8 cellular contexts compared by ENCODE assay signal in the genomic region with DNA sequence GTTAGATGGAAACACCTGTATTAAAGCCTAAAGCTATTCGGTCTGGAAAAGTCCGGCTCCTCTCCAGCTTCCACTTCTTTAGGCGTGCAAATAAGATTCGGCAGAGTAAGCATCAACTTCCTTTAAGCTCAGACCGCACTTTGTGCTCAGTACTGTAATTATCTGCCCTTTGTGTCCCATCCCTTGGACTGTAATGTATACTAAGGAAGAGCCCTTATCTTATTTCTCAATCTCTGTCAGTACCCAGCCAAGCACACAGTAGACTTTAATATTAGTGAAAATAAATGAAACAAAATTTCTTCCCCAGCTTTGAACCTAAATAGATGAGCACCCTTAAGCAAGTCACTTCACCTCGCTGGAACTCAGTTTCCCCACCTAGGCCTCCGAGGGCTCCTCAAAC. TPM values are rescaled to one million over a fixed set of nuclear protein-coding genes. Genes with fewer than 3 reads are reported as not detected.
DNase-seq lines count a peak whose midpoint lies in the region; ATAC-seq, FAIRE-seq and TF ChIP-seq lines count a peak whose summit lies in the region.

No MANE protein-coding gene starts in this region.

- 0 out of 3 replicates have a peak overlapping the region, but pooled peaks have one; percentile 25 for H2BK15ac ChIP-seq in IMR-90 (ENCODE audit: low read depth, low read length)

- dilution Hi-C loops in IMR-90 (cut with HindIII; ENCODE audit: low sequenced_read_pairs, unreplicated experiment) = no loop called here

- peak overlapping the region; percentile 58 for H3K18ac ChIP-seq in IMR-90 (ENCODE audit: low read depth, low read length)

- H3K27me3 ChIP-seq in IMR-90 (ENCODE audit: control insufficient read depth, insufficient read depth, low read length) = no peaks in the 10 kb centered on the region
- H3K27me3 ChIP-seq in adipocyte (replicated peaks; ENCODE audit: control insufficient read depth, insufficient read depth, low read length) = no peaks in the 10 kb centered on the region
- H3K27me3 ChIP-seq in small intestine (ENCODE audit: control insufficient read depth in 2 of 2, insufficient read depth in 2 of 2, low read length in 2 of 2) = no peaks in the 10 kb centered on the region

- POLR2A ChIA-PET in IMR-90 (lab: Charles Lee; ENCODE audit: unreplicated experiment) = interaction anchor here (1.2 kb wide), 1 partner anchor 8 kb away, joined by 3 read pairs; no protein-coding TSS in a partner anchor

- no peaks in the 10 kb centered on the region for H3K9me1 ChIP-seq in IMR-90 (ENCODE audit: insufficient read depth, low read length)

- BruUV-seq in IMR-90 (replicated peaks; lab: Mats Ljungman, UMichigan) = TSS peak; percentile 59

- peak overlapping the region; percentile 64 for H2BK120ac ChIP-seq in IMR-90 (ENCODE audit: low read depth, low read length)

- H3K9ac ChIP-seq in IMR-90 (ENCODE audit: low read depth, low read length) = peak overlapping the region; percentile 92
- peak overlapping the region; percentile 91 for H3K9ac ChIP-seq in adipocyte (ENCODE audit: low read length)

- H4K5ac ChIP-seq in IMR-90 (ENCODE audit: low read depth, low read length) = peak overlapping the region; percentile 15; the same call in 1 of the 2 replicates

- H3K36me3 ChIP-seq in IMR-90 (ENCODE audit: control insufficient read depth, insufficient read depth, low read length) = no peaks in the 10 kb centered on the region
- no peaks in the 10 kb centered on the region for H3K36me3 ChIP-seq in adipocyte (ENCODE audit: control insufficient read depth, insufficient read depth, low read length, severe bottlenecking)
- peaks cover 0 to 3% of the 10 kb centered on the region in 2 donors for H3K36me3 ChIP-seq in small intestine (ENCODE audit: control insufficient read depth in 2 of 2, insufficient read depth in 2 of 2, low read length in 2 of 2)

- in situ Hi-C loops in IMR-90 (cut with MboI; ENCODE audit: low sequenced_read_pairs) = no loop called here

- intact Hi-C loops in IMR-90 (cut with micrococcal nuclease) = no loop called here

- peak overlapping the region; percentile 68 for H2AK9ac ChIP-seq in IMR-90 (replicated peaks; ENCODE audit: low read depth, low read length, poor library complexity)

- peak overlapping the region; percentile 90 for H3K4me2 ChIP-seq in IMR-90 (ENCODE audit: low read depth, low read length)

- no peak overlapping the region; the same call in 1 of the 2 replicates for H2BK20ac ChIP-seq in IMR-90 (ENCODE audit: low read depth, low read length)

- H3K9me3 ChIP-seq in IMR-90 (ENCODE audit: control insufficient read depth, insufficient read depth, low read length) = no peaks in the 10 kb centered on the region
- no peaks in the 10 kb centered on the region for H3K9me3 ChIP-seq in adipocyte (ENCODE audit: control insufficient read depth, low read length)
- H3K9me3 ChIP-seq in small intestine (ENCODE audit: control insufficient read depth, low read depth) = no peaks in the 10 kb centered on the region

- H3K4me1 ChIP-seq in IMR-90 (ENCODE audit: control insufficient read depth, insufficient read depth, low read length) (peaks cover 3% of the 10 kb centered on the region), adipocyte (ENCODE audit: control insufficient read depth, insufficient read depth, low read length) (peaks cover 6% of the 10 kb centered on the region), small intestine (ENCODE audit: control insufficient read depth in 2 of 2, insufficient read depth in 1 of 2, low read depth in 1 of 2, low read length in 1 of 2) (peaks cover 9 to 10% of the 10 kb centered on the region in 2 donors)

- peak overlapping the region; percentile 75 for H3K14ac ChIP-seq in IMR-90 (replicated peaks; ENCODE audit: low read depth, low read length)

- DNase-seq in IMR-90 (peak; percentile 17), adipocyte (ENCODE audit: low read depth) (peak; percentile 8), small intestine (peak; percentile 79), kidney glomerular epithelial cell (lab: John Stamatoyannopoulos, UW) (no peak), cortex of kidney (lab: John Stamatoyannopoulos, UW) (no peak)

- H3K4me3 ChIP-seq in IMR-90 (ENCODE audit: insufficient read depth, low read depth, low read length) = peak overlapping the region; percentile 86
- peak overlapping the region; percentile 92 for H3K4me3 ChIP-seq in adipocyte (ENCODE audit: low read length)
- peak overlapping the region; percentile 71 for H3K4me3 ChIP-seq in iPS-11a (ENCODE audit: low read depth, low read length)
- peak overlapping the region; percentile 54 to 71 for H3K4me3 ChIP-seq in small intestine (ENCODE audit: low read depth in 1 of 2, low read length in 2 of 2)

- peak overlapping the region; percentile 71 for H3K4ac ChIP-seq in IMR-90 (ENCODE audit: low read depth, low read length)

- CTCF ChIA-PET in IMR-90 (lab: Yijun Ruan, JAX) = interaction anchor here (1.1 to 1.5 kb wide), 3 partner anchors 28 to 147 kb away, joined by 3 to 16 read pairs (median 4); no protein-coding TSS in a partner anchor

- no peak overlapping the region for H2AK5ac ChIP-seq in IMR-90 (ENCODE audit: low read depth, low read length)

- no peaks in the 10 kb centered on the region for H4K20me1 ChIP-seq in IMR-90 (ENCODE audit: insufficient read depth, low read length)

- TF ChIP-seq CTCF in 22Rv1 (IDR thresholded peaks at IDR 0.05) (no peak), IMR-90 (conservative IDR thresholded peaks at IDR 0.05; ENCODE audit: low read depth, low read length) (no peak)

- H2AFZ ChIP-seq in IMR-90 (replicated peaks; ENCODE audit: low read length, poor library complexity) = peak overlapping the region; percentile 91

- no peak for TF ChIP-seq RAD21 in IMR-90 (IDR thresholded peaks at IDR 0.05; ENCODE audit: low read length)

- peak overlapping the region; percentile 82 for H3K56ac ChIP-seq in IMR-90 (ENCODE audit: extremely low read depth, insufficient read depth, low read length)

- FAIRE-seq in small intestine (lab: Jason Lieb, UNC) = no peak

- H3K27ac ChIP-seq in 22Rv1 (peak overlapping the region; percentile 67), IMR-90 (ENCODE audit: insufficient read depth, low read length) (peak overlapping the region; percentile 91), small intestine (ENCODE audit: low read depth in 1 of 2, low read length in 1 of 2) (peak overlapping the region; percentile 64 to 83)

- 60% methylated on average over 1 of the region's 7 CpGs; no CpG with 5 or more reads in 1 of the 2 experiments for WGBS in IMR-90 (ENCODE audit: extremely low coverage in 2 of 2, insufficient read length in 1 of 2), 2 experiments
- 0 to 2% (median 1%) methylated on average over 7 of the region's 7 CpGs for WGBS in small intestine, 3 donors

- peak overlapping the region; percentile 81 for H3K23ac ChIP-seq in IMR-90 (ENCODE audit: low read depth, low read length)

- 0 out of 2 replicates have a peak overlapping the region, but pooled peaks have one; percentile 56 for H4K91ac ChIP-seq in IMR-90 (ENCODE audit: insufficient read depth, low read depth, low read length)

- no peak for TF ChIP-seq POLR2A in IMR-90 (IDR thresholded peaks at IDR 0.05; ENCODE audit: low read depth, low read length)

- H2BK5ac ChIP-seq in IMR-90 (ENCODE audit: low read depth, low read length, poor library complexity, severe bottlenecking) = peak overlapping the region; percentile 81

- peak overlapping the region; percentile 31 to 69; a peak in 2 of 4 replicates for H4K8ac ChIP-seq in IMR-90 (ENCODE audit: low read depth in 2 of 2, low read length in 2 of 2)

- peaks cover 28% of the 10 kb centered on the region in 2 experiments; a peak in 3 of 4 replicates for H3K79me1 ChIP-seq in IMR-90 (ENCODE audit: low read depth in 1 of 2, low read length in 2 of 2)

- peak; percentile 33 for ATAC-seq in GM18907 (IDR thresholded peaks at IDR 0.05; ENCODE audit: unreplicated experiment)
- ATAC-seq in IMR-90 (ENCODE audit: low read depth) = peak; percentile 33

TF ChIP-seq in IMR-90, 13 proteins besides CTCF, POLR2A, EP300 and RAD21:
- no peak for TF ChIP-seq FOS (IDR thresholded peaks at IDR 0.05; ENCODE audit: low read depth, low read length)
- TF ChIP-seq MXI1 (IDR thresholded peaks at IDR 0.05; ENCODE audit: borderline replicate concordance, low read depth, low read length) = no peak
TF ChIP-seq in IMR-90: peak in this region for 0.

RNA-seq across cellular contexts. Expression of gene RIGI, which starts 0.5 kb away (rescaled TPM):
- total RNA-seq in IMR-90 (2012; rRNA removed) = 13.6 and 18.1 TPM in 2 replicates
- polyA plus RNA-seq in IMR-90 (2012; rRNA removed) = 3.8 and 4.8 TPM in 2 replicates
- polyA plus RNA-seq in IMR-90 (2012; cell fraction: cytosol; rRNA removed) = 0.74 and 0.94 TPM in 2 replicates
- 0.72 and 7.0 TPM in 2 replicates for polyA plus RNA-seq in IMR-90 (2012; cell fraction: nucleus; rRNA removed; ENCODE audit: low replicate concordance)
- polyA plus RNA-seq in small intestine = 1 to 10 TPM; 3.5 to 5.1 (median 4.3) TPM

RNA-seq across cellular contexts. Expression of gene SMIM27, which starts 26.6 kb away (rescaled TPM):
- 1.1 and 2.5 TPM in 2 replicates for total RNA-seq in IMR-90 (2012; rRNA removed)
- polyA plus RNA-seq in IMR-90 (2012; rRNA removed) (3.4 and 5.5 TPM in 2 replicates), small intestine (10 to 100 TPM in 1 of 3 donors, 1 to 10 TPM in 2; 6.5 to 15.4 (median 7.1) TPM)
- polyA plus RNA-seq in IMR-90 (2012; cell fraction: cytosol; rRNA removed) = 3.6 and 3.7 TPM in 2 replicates
- polyA plus RNA-seq in IMR-90 (2012; cell fraction: nucleus; rRNA removed; ENCODE audit: low replicate concordance) = 1.1 and 2.2 TPM in 2 replicates

RNA-seq across cellular contexts. Expression of gene TOPORS, which starts 26.9 kb away (rescaled TPM):
- total RNA-seq in IMR-90 (2012; rRNA removed) = 27.8 and 41.7 TPM in 2 replicates
- polyA plus RNA-seq in IMR-90 (2012; rRNA removed) = 6.3 and 7.4 TPM in 2 replicates
- 1.3 and 1.5 TPM in 2 replicates for polyA plus RNA-seq in IMR-90 (2012; cell fraction: cytosol; rRNA removed)
- 0.98 and 8.6 TPM in 2 replicates for polyA plus RNA-seq in IMR-90 (2012; cell fraction: nucleus; rRNA removed; ENCODE audit: low replicate concordance)
- 1 to 10 TPM; 6.2 to 7.6 (median 6.5) TPM for polyA plus RNA-seq in small intestine

RNA-seq across cellular contexts. Expression of gene NDUFB6, which starts 47.5 kb away (rescaled TPM):
- 24.2 and 77.2 TPM in 2 replicates for total RNA-seq in IMR-90 (2012; rRNA removed)
- 51.0 and 55.9 TPM in 2 replicates for polyA plus RNA-seq in IMR-90 (2012; rRNA removed)
- 36.1 and 36.7 TPM in 2 replicates for polyA plus RNA-seq in IMR-90 (2012; cell fraction: cytosol; rRNA removed)
- 9.4 and 26.0 TPM in 2 replicates for polyA plus RNA-seq in IMR-90 (2012; cell fraction: nucleus; rRNA removed; ENCODE audit: low replicate concordance)
- polyA plus RNA-seq in small intestine = 10 to 100 TPM; 55.9 to 78.7 (median 67.8) TPM

Comparison
In these comparisons a context has a peak if more than half of its experiments do, and no peak if none do; other contexts are left out.
1. DNase-seq: peak in IMR-90 (single experiment), adipocyte (single experiment) and small intestine (single experiment); none in kidney glomerular epithelial cell (single experiment) and cortex of kidney (single experiment).
2. Peak in every context shown above with its lines, with median percentiles within 50 percentile points of each other: H3K27ac ChIP-seq and H3K4me3 ChIP-seq.